1 cellular context compared by ENCODE assay signal in the genomic region with DNA sequence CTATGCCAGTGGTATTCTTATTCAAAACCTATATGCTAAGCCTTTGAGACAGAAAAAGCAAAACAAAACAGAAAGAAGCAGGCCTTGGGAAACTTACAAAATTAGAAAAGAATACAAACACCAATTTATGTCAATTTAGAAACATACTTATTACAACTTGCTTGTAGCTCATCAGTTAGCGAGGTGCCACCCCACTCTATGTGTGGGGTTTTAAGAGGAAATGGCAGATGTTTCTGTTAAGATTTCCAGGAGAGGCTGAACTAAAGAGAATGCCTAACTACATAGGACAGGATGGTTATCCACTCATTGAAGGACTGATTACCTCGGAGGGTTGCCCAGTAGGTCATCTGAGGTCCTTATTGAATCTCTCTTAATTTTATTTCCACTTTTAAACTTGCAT.
TF ChIP-seq lines count a peak whose summit lies in the region.

No MANE protein-coding gene starts in this region.

TF ChIP-seq in GM23338, 12 proteins besides CTCF, POLR2A, EP300 and RAD21:
- TF ChIP-seq, protein P1, sequence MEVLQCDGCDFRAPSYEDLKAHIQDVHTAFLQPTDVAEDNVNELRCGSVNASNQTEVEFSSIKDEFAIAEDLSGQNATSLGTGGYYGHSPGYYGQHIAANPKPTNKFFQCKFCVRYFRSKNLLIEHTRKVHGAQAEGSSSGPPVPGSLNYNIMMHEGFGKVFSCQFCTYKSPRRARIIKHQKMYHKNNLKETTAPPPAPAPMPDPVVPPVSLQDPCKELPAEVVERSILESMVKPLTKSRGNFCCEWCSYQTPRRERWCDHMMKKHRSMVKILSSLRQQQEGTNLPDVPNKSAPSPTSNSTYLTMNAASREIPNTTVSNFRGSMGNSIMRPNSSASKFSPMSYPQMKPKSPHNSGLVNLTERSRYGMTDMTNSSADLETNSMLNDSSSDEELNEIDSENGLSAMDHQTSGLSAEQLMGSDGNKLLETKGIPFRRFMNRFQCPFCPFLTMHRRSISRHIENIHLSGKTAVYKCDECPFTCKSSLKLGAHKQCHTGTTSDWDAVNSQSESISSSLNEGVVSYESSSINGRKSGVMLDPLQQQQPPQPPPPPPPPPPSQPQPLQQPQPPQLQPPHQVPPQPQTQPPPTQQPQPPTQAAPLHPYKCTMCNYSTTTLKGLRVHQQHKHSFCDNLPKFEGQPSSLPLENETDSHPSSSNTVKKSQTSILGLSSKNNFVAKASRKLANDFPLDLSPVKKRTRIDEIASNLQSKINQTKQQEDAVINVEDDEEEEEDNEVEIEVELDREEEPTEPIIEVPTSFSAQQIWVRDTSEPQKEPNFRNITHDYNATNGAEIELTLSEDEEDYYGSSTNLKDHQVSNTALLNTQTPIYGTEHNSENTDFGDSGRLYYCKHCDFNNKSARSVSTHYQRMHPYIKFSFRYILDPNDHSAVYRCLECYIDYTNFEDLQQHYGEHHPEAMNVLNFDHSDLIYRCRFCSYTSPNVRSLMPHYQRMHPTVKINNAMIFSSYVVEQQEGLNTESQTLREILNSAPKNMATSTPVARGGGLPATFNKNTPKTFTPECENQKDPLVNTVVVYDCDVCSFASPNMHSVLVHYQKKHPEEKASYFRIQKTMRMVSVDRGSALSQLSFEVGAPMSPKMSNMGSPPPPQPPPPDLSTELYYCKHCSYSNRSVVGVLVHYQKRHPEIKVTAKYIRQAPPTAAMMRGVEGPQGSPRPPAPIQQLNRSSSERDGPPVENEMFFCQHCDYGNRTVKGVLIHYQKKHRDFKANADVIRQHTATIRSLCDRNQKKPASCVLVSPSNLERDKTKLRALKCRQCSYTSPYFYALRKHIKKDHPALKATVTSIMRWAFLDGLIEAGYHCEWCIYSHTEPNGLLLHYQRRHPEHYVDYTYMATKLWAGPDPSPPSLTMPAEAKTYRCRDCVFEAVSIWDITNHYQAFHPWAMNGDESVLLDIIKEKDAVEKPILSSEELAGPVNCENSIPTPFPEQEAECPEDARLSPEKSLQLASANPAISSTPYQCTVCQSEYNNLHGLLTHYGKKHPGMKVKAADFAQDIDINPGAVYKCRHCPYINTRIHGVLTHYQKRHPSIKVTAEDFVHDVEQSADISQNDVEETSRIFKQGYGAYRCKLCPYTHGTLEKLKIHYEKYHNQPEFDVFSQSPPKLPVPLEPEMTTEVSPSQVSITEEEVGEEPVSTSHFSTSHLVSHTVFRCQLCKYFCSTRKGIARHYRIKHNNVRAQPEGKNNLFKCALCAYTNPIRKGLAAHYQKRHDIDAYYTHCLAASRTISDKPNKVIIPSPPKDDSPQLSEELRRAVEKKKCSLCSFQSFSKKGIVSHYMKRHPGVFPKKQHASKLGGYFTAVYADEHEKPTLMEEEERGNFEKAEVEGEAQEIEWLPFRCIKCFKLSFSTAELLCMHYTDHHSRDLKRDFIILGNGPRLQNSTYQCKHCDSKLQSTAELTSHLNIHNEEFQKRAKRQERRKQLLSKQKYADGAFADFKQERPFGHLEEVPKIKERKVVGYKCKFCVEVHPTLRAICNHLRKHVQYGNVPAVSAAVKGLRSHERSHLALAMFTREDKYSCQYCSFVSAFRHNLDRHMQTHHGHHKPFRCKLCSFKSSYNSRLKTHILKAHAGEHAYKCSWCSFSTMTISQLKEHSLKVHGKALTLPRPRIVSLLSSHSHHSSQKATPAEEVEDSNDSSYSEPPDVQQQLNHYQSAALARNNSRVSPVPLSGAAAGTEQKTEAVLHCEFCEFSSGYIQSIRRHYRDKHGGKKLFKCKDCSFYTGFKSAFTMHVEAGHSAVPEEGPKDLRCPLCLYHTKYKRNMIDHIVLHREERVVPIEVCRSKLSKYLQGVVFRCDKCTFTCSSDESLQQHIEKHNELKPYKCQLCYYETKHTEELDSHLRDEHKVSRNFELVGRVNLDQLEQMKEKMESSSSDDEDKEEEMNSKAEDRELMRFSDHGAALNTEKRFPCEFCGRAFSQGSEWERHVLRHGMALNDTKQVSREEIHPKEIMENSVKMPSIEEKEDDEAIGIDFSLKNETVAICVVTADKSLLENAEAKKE (CRISPR knock-in tag; IDR thresholded peaks at IDR 0.05): no peak
- TF ChIP-seq ZNF114 (CRISPR knock-in tag; IDR thresholded peaks at IDR 0.05) (no peak), EZH2phosphoT487 (IDR thresholded peaks at IDR 0.05; ENCODE audit: unreplicated experiment) (no peak), JUNB (IDR thresholded peaks at IDR 0.05; ENCODE audit: unreplicated experiment) (no peak), EZH2 (IDR thresholded peaks at IDR 0.05; ENCODE audit: low read depth, unreplicated experiment) (no peak), STAT1 (IDR thresholded peaks at IDR 0.05; ENCODE audit: unreplicated experiment) (no peak), NANOG (IDR thresholded peaks at IDR 0.05; ENCODE audit: borderline replicate concordance) (no peak), ZNF331 (CRISPR knock-in tag; IDR thresholded peaks at IDR 0.05; ENCODE audit: low read depth) (no peak), POLR2AphosphoS5 (IDR thresholded peaks at IDR 0.05; ENCODE audit: low read depth) (no peak), CREB1 (CRISPR knock-in tag; IDR thresholded peaks at IDR 0.05; ENCODE audit: low read depth) (no peak)
- TF ChIP-seq, protein P2, sequence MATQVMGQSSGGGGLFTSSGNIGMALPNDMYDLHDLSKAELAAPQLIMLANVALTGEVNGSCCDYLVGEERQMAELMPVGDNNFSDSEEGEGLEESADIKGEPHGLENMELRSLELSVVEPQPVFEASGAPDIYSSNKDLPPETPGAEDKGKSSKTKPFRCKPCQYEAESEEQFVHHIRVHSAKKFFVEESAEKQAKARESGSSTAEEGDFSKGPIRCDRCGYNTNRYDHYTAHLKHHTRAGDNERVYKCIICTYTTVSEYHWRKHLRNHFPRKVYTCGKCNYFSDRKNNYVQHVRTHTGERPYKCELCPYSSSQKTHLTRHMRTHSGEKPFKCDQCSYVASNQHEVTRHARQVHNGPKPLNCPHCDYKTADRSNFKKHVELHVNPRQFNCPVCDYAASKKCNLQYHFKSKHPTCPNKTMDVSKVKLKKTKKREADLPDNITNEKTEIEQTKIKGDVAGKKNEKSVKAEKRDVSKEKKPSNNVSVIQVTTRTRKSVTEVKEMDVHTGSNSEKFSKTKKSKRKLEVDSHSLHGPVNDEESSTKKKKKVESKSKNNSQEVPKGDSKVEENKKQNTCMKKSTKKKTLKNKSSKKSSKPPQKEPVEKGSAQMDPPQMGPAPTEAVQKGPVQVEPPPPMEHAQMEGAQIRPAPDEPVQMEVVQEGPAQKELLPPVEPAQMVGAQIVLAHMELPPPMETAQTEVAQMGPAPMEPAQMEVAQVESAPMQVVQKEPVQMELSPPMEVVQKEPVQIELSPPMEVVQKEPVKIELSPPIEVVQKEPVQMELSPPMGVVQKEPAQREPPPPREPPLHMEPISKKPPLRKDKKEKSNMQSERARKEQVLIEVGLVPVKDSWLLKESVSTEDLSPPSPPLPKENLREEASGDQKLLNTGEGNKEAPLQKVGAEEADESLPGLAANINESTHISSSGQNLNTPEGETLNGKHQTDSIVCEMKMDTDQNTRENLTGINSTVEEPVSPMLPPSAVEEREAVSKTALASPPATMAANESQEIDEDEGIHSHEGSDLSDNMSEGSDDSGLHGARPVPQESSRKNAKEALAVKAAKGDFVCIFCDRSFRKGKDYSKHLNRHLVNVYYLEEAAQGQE (IDR thresholded peaks at IDR 0.05; ENCODE audit: unreplicated experiment): no peak
- TF ChIP-seq, protein P3, sequence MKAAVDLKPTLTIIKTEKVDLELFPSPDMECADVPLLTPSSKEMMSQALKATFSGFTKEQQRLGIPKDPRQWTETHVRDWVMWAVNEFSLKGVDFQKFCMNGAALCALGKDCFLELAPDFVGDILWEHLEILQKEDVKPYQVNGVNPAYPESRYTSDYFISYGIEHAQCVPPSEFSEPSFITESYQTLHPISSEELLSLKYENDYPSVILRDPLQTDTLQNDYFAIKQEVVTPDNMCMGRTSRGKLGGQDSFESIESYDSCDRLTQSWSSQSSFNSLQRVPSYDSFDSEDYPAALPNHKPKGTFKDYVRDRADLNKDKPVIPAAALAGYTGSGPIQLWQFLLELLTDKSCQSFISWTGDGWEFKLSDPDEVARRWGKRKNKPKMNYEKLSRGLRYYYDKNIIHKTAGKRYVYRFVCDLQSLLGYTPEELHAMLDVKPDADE (IDR thresholded peaks at IDR 0.05): no peak
TF ChIP-seq in GM23338: peak in this region for 0.
